16 cellular contexts compared by ENCODE assay signal in the genomic region with DNA sequence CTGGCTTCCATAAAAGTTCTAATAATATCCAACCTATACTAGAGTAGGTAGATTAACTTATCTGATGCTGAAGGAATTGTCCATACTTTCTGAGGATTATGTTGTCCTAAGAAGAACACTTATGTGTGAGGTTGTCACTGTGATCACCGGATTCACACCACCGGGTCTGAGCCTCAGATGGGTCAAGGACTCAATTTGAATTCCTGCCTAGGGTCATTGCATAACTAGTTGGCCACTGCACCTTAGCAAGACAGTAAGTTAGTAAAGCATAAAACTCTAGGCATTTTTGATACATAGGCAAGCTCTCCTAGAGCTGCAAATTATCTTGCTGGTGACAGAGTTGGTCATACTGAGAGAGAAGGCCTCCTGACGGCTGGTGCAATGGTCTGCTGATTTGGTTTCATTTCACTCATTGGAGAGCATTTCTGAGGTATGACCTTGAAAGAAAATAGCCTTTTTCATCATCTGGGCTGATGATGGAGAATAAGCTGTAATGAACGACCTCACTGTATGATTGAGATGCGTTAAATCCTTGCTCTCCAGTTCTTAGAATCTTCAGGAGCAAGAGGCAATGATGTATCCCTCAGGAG.
DNase-seq lines count a peak whose midpoint lies in the region; ATAC-seq and TF ChIP-seq lines count a peak whose summit lies in the region.
"Had no signal": no experiment of that assay in that cellular context is flagged by ENCODE, and none has a peak within 500 bp of the region (broad histone marks: within the 10 kb centered on the region; RNA-seq: fewer than 3 reads in every experiment).

No MANE protein-coding gene starts in this region.

- intact Hi-C loops in CD4-positive, alpha-beta T cell (cut with DNase I, micrococcal nuclease) = loop anchor here in 1 of 2 experiments (10.0 kb wide), 1 partner anchor 476 kb away; no protein-coding TSS in a partner anchor
- intact Hi-C loops in CD4-positive, alpha-beta memory T cell (cut with micrococcal nuclease) = no loop called here

- no peaks in the 10 kb centered on the region for H3K27me3 ChIP-seq in CD4-positive, alpha-beta T cell (ENCODE audit: control insufficient read depth, insufficient read depth, low read length)
- no peaks in the 10 kb centered on the region for H3K27me3 ChIP-seq in CD4-positive, alpha-beta memory T cell (ENCODE audit: insufficient read depth, low read length)
- H3K27me3 ChIP-seq: MG63, upper lobe of left lung had no signal

- no peaks in the 10 kb centered on the region for H3K27me3 Mint-ChIP-seq in CD4-positive, alpha-beta T cell
- no peaks in the 10 kb centered on the region for H3K27me3 Mint-ChIP-seq in CD4-positive, alpha-beta memory T cell
- no peaks in the 10 kb centered on the region for H3K27me3 Mint-ChIP-seq in T-helper 2 cell treated with Interferon-gamma antibody and Interleukin-4, amounts not matched to agents 5 μg/mL and 100 μg/mL, for 36 hours (ENCODE audit: low read depth)
- H3K27me3 Mint-ChIP-seq: activated naive CD8-positive, alpha-beta T cell treated with anti-CD3 and anti-CD28 coated beads, Interleukin-2, amount 10 ng/mL, durations not matched to agents 7 days and 5 days; central memory CD8-positive, alpha-beta T cell had no signal

- no peak overlapping the region for H3K27ac ChIP-seq in CD4-positive, alpha-beta T cell (ENCODE audit: low read depth, low read length)
- no peak overlapping the region for H3K27ac ChIP-seq in CD4-positive, alpha-beta memory T cell (ENCODE audit: low read depth, low read length)
- H3K27ac ChIP-seq: SK-N-MC, upper lobe of left lung, WERI-Rb-1 had no signal

- H3K36me3 Mint-ChIP-seq in CD4-positive, alpha-beta T cell (ENCODE audit: low read depth) = peaks cover 31% of the 10 kb centered on the region
- peaks cover 6 to 22% of the 10 kb centered on the region in 2 donors for H3K36me3 Mint-ChIP-seq in CD4-positive, alpha-beta memory T cell
- peaks cover 3% of the 10 kb centered on the region for H3K36me3 Mint-ChIP-seq in T-helper 2 cell treated with Interferon-gamma antibody and Interleukin-4, amounts not matched to agents 5 μg/mL and 100 μg/mL, for 36 hours (ENCODE audit: low read depth)

- TF ChIP-seq CTCF in GM10266 (IDR thresholded peaks at IDR 0.05; ENCODE audit: control insufficient read depth, insufficient read depth, low read depth, missing control alignments) = no peak
- no peak for TF ChIP-seq CTCF in CD4-positive, alpha-beta T cell (IDR thresholded peaks at IDR 0.05)

- no peaks in the 10 kb centered on the region for H3K4me1 ChIP-seq in CD4-positive, alpha-beta memory T cell (ENCODE audit: insufficient read depth, low read length)
- H3K4me1 ChIP-seq: upper lobe of left lung had no signal

- POLR2A ChIA-PET in CD4-positive, alpha-beta T cell (lab: Charles Lee) = no interaction called here
- POLR2A ChIA-PET in CD4-positive, alpha-beta memory T cell (lab: Charles Lee; ENCODE audit: partially characterized antibody) = no interaction called here

- no peak overlapping the region for H3K27ac Mint-ChIP-seq in CD4-positive, alpha-beta T cell
- no peak overlapping the region for H3K27ac Mint-ChIP-seq in CD4-positive, alpha-beta memory T cell
- H3K27ac Mint-ChIP-seq in T-helper 2 cell treated with Interferon-gamma antibody and Interleukin-4, amounts not matched to agents 5 μg/mL and 100 μg/mL, for 36 hours = no peak overlapping the region
- H3K27ac Mint-ChIP-seq: activated naive CD8-positive, alpha-beta T cell treated with anti-CD3 and anti-CD28 coated beads, Interleukin-2, amount 10 ng/mL, durations not matched to agents 7 days and 5 days had no signal

- no peaks in the 10 kb centered on the region for H3K9me3 Mint-ChIP-seq in CD4-positive, alpha-beta T cell
- peaks cover 0 to 6% (median 5%) of the 10 kb centered on the region in 8 donors for H3K9me3 Mint-ChIP-seq in CD4-positive, alpha-beta memory T cell
- H3K9me3 Mint-ChIP-seq in T-helper 2 cell treated with Interferon-gamma antibody and Interleukin-4, amounts not matched to agents 5 μg/mL and 100 μg/mL, for 36 hours = peaks cover 6% of the 10 kb centered on the region
- H3K9me3 Mint-ChIP-seq: central memory CD8-positive, alpha-beta T cell had no signal

- H3K36me3 ChIP-seq in CD4-positive, alpha-beta memory T cell (ENCODE audit: insufficient read depth, low read length) = no peaks in the 10 kb centered on the region
- H3K36me3 ChIP-seq: MG63, upper lobe of left lung, WERI-Rb-1 had no signal

- H3K4me3 Mint-ChIP-seq in CD4-positive, alpha-beta T cell = no peak overlapping the region
- no peak overlapping the region for H3K4me3 Mint-ChIP-seq in CD4-positive, alpha-beta memory T cell
- H3K4me3 Mint-ChIP-seq in T-helper 2 cell treated with Interferon-gamma antibody and Interleukin-4, amounts not matched to agents 5 μg/mL and 100 μg/mL, for 36 hours = no peak overlapping the region
- H3K4me3 Mint-ChIP-seq: activated naive CD8-positive, alpha-beta T cell treated with anti-CD3 and anti-CD28 coated beads, Interleukin-2, amount 10 ng/mL, durations not matched to agents 7 days and 5 days; central memory CD8-positive, alpha-beta T cell had no signal

- ATAC-seq in GM19023 (IDR thresholded peaks at IDR 0.05; ENCODE audit: unreplicated experiment) = peak; percentile 82
- ATAC-seq in GM21737 (IDR thresholded peaks at IDR 0.05; ENCODE audit: unreplicated experiment) = peak; percentile 70
- peak; percentile 72 for ATAC-seq in HG03175 (IDR thresholded peaks at IDR 0.05; ENCODE audit: unreplicated experiment)
- ATAC-seq in CD4-positive, alpha-beta T cell (ENCODE audit: poor library complexity) = no peak

- no peaks in the 10 kb centered on the region for H3K4me1 Mint-ChIP-seq in CD4-positive, alpha-beta T cell (ENCODE audit: low read depth)
- peaks cover 0 to 4% (median 2%) of the 10 kb centered on the region in 4 donors for H3K4me1 Mint-ChIP-seq in CD4-positive, alpha-beta memory T cell
- peaks cover 16% of the 10 kb centered on the region for H3K4me1 Mint-ChIP-seq in T-helper 2 cell treated with Interferon-gamma antibody and Interleukin-4, amounts not matched to agents 5 μg/mL and 100 μg/mL, for 36 hours (ENCODE audit: low read depth)
- H3K4me1 Mint-ChIP-seq: central memory CD8-positive, alpha-beta T cell had no signal

- CTCF ChIA-PET in CD4-positive, alpha-beta T cell (lab: Charles Lee) = no interaction called here
- CTCF ChIA-PET in CD4-positive, alpha-beta memory T cell (lab: Charles Lee; ENCODE audit: partially characterized antibody) = no interaction called here

- DNase-seq in GM10266 (ENCODE audit: extremely low spot score) (peak; percentile 14), AML-193 (lab: John Stamatoyannopoulos, UW) (no peak)
- DNase-seq in CD4-positive, alpha-beta T cell = no peak
- no peak for DNase-seq in CD4-positive, alpha-beta memory T cell
- no peak for DNase-seq in T-helper 2 cell treated with Interferon-gamma antibody and Interleukin-4, amounts not matched to agents 5 μg/mL and 100 μg/mL, for 36 hours (ENCODE audit: low spot score)
- DNase-seq: activated naive CD8-positive, alpha-beta T cell treated with anti-CD3 and anti-CD28 coated beads, Interleukin-2, amount 10 ng/mL, durations not matched to agents 7 days and 5 days; islet precursor cell; MG63; stimulated activated CD8-positive, alpha-beta memory T cell treated with anti-CD3 and anti-CD28 coated beads, Interleukin-4, amount 100 ng/mL, for 48 hours; WERI-Rb-1 had no signal

- no peak overlapping the region for H3K4me3 ChIP-seq in CD4-positive, alpha-beta memory T cell (ENCODE audit: low read length in 2 of 2)
- H3K4me3 ChIP-seq: MG63, SK-N-MC, upper lobe of left lung had no signal

- peaks cover 1% of the 10 kb centered on the region for H3K9me3 ChIP-seq in CD4-positive, alpha-beta T cell (ENCODE audit: control insufficient read depth, low read length)
- H3K9me3 ChIP-seq in CD4-positive, alpha-beta memory T cell (ENCODE audit: control insufficient read depth in 1 of 2, low read length in 2 of 2) = no peaks in the 10 kb centered on the region
- H3K9me3 ChIP-seq: upper lobe of left lung had no signal
